ENCODE assay signal across 18 cellular contexts in the genomic region with DNA sequence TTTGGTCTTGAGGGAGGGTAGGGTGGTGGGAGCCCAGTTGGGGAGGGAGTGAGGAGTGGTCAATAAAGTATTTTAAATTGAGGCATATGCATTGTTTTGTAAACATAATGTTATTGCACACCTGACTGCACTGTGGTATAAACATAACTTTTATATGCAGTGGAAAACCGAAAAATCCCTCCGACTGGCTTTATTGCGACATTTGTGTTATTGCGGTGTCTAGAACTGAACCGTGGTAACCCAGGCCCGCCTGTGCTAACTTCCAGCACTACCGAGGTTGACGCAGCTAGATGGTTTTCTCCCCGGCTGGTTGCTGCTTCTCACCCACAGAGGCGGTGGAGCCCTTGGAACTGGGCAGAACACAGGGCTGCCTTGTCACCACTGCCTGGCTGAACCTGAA. TPM values are rescaled to one million over a fixed set of nuclear protein-coding genes. Genes with fewer than 3 reads are reported as not detected.
"Had no signal": no experiment of that assay in that cellular context is flagged by ENCODE, and none has a peak within 500 bp of the region (broad histone marks: within the 10 kb centered on the region; RNA-seq: fewer than 3 reads in every experiment).

No MANE protein-coding gene starts in this region.

- H2AFZ ChIP-seq: hepatocyte had no signal

- H3K27me3 ChIP-seq: hepatocyte, testis had no signal

- H3K9me3 ChIP-seq: prostate gland, testis had no signal

- H3K27ac Mint-ChIP-seq: activated naive CD8-positive, alpha-beta T cell treated with anti-CD3 and anti-CD28 coated beads, Interleukin-2, amount 50 U/mL, for 24 hours; activated T-helper 17 cell treated with anti-CD3 and anti-CD28 coated beads, Interleukin-2, amount 50 U/mL, for 72 hours; nephron; stimulated activated naive CD8-positive, alpha-beta T cell treated with anti-CD3 and anti-CD28 coated beads, Interleukin-15, amount 100 ng/mL, for 72 hours had no signal

- ATAC-seq: activated naive CD8-positive, alpha-beta T cell treated with anti-CD3 and anti-CD28 coated beads, Interleukin-2, amount 50 U/mL, for 24 hours; activated T-helper 17 cell treated with anti-CD3 and anti-CD28 coated beads, Interleukin-2, amount 50 U/mL, for 72 hours; effector memory CD8-positive, alpha-beta T cell; left ventricle myocardium superior; right cardiac atrium; stimulated activated naive CD8-positive, alpha-beta T cell treated with anti-CD3 and anti-CD28 coated beads, Interleukin-15, amount 100 ng/mL, for 72 hours had no signal

- H3K4me1 ChIP-seq: prostate gland, testis had no signal

- H3K27me3 Mint-ChIP-seq: activated naive CD8-positive, alpha-beta T cell treated with anti-CD3 and anti-CD28 coated beads, Interleukin-2, amount 50 U/mL, for 24 hours; activated T-helper 17 cell treated with anti-CD3 and anti-CD28 coated beads, Interleukin-2, amount 50 U/mL, for 72 hours; dendritic cell treated with granulocyte-macrophage colony-stimulating factor and Interleukin-4, amounts not matched to agents 40 ng/mL and 50 ng/mL, for 4 days; effector memory CD8-positive, alpha-beta T cell; stimulated activated naive CD8-positive, alpha-beta T cell treated with anti-CD3 and anti-CD28 coated beads, Interleukin-15, amount 100 ng/mL, for 72 hours had no signal

- H3K4me3 Mint-ChIP-seq: activated naive CD8-positive, alpha-beta T cell treated with anti-CD3 and anti-CD28 coated beads, Interleukin-2, amount 50 U/mL, for 24 hours; activated T-helper 17 cell treated with anti-CD3 and anti-CD28 coated beads, Interleukin-2, amount 50 U/mL, for 72 hours; effector memory CD8-positive, alpha-beta T cell; nephron; stimulated activated naive CD8-positive, alpha-beta T cell treated with anti-CD3 and anti-CD28 coated beads, Interleukin-15, amount 100 ng/mL, for 72 hours had no signal

- H3K4me1 Mint-ChIP-seq: nephron had no signal

- H3K4me3 ChIP-seq: hepatocyte, prostate gland, testis had no signal

- DNase-seq: activated CD4-positive, alpha-beta T cell treated with anti-CD3 and anti-CD28 coated beads for 1 hour; activated CD4-positive, alpha-beta T cell treated with anti-CD3 and anti-CD28 coated beads, Interleukin-2, amount 50 U/mL, for 4 hours; activated naive CD4-positive, alpha-beta T cell treated with Interleukin-2 at 50 U/mL for 16 hours; activated naive CD8-positive, alpha-beta T cell treated with anti-CD3 and anti-CD28 coated beads, Interleukin-2, amount 50 U/mL, for 24 hours; aorta; effector memory CD8-positive, alpha-beta T cell; kidney glomerular epithelial cell; left ventricle myocardium superior; mesendoderm; stimulated activated naive CD8-positive, alpha-beta T cell treated with anti-CD3 and anti-CD28 coated beads, Interleukin-15, amount 100 ng/mL, for 72 hours; testis had no signal

- H3K36me3 ChIP-seq: prostate gland had no signal

- H3K4me2 ChIP-seq: hepatocyte had no signal

- H3K27ac ChIP-seq: hepatocyte, testis had no signal

- H3K9me3 Mint-ChIP-seq: effector memory CD8-positive, alpha-beta T cell had no signal

RNA-seq across cellular contexts. Expression of a gene that starts 45.9 kb away (rescaled TPM):
- total RNA-seq: cerebellum had no signal
